13 cellular contexts compared by ENCODE assay signal in genomic region chr1:241637046-241637590, GRCh38. TPM values are rescaled to one million over a fixed set of nuclear protein-coding genes. Genes with fewer than 3 reads are reported as not detected.
DNase-seq lines count a peak whose midpoint lies in the region; ATAC-seq, FAIRE-seq and TF ChIP-seq lines count a peak whose summit lies in the region.
"Had no signal": no experiment of that assay in that cellular context is flagged by ENCODE, and none has a peak within 500 bp of the region (broad histone marks: within the 10 kb centered on the region; RNA-seq: fewer than 3 reads in every experiment).

No MANE protein-coding gene starts in this region.

- H3K27me3 ChIP-seq in HepG2 (ENCODE audit: control insufficient read depth in 1 of 2, insufficient read depth in 2 of 2, low read length in 2 of 2) (no peaks in the 10 kb centered on the region; a peak in 1 of 5 replicates), right lobe of liver (no peaks in the 10 kb centered on the region), iPS-20b (ENCODE audit: insufficient read depth, low read length) (no peaks in the 10 kb centered on the region), thoracic aorta (replicated peaks; ENCODE audit: insufficient read depth) (no peaks in the 10 kb centered on the region)
- H3K27me3 ChIP-seq: body of pancreas, gastroesophageal sphincter had no signal

- no peaks in the 10 kb centered on the region for H3K9me3 ChIP-seq in HepG2 (ENCODE audit: low read length)
- H3K9me3 ChIP-seq in right lobe of liver = no peaks in the 10 kb centered on the region
- H3K9me3 ChIP-seq in iPS-20b (ENCODE audit: insufficient read depth, low read depth, low read length) = no peaks in the 10 kb centered on the region
- no peaks in the 10 kb centered on the region for H3K9me3 ChIP-seq in thoracic aorta
- H3K9me3 ChIP-seq: body of pancreas, gastroesophageal sphincter had no signal

- no peaks in the 10 kb centered on the region for H3K9me3 Mint-ChIP-seq in activated T-helper 1 cell treated with anti-CD3 and anti-CD28 coated beads, Interleukin-12 subunit alpha, Interleukin-12 subunit beta, Interleukin-2, Interleukin-4 antibody, amounts not matched to agents 30 ng/mL and 10 ng/mL and 1 ng/mL, durations not matched to agents 14 hours and 24 hours and 36 hours

- H4K20me1 ChIP-seq in HepG2 (ENCODE audit: insufficient read depth, low read length) = peaks cover 6% of the 10 kb centered on the region; the same call in 1 of the 2 replicates

- H3K36me3 ChIP-seq in HepG2 (replicated peaks in 1 of 2; ENCODE audit: control insufficient read depth in 1 of 2, insufficient read depth in 2 of 2, low read length in 2 of 2) (peaks cover 2 to 18% of the 10 kb centered on the region in 2 experiments; a peak in 4 of 5 replicates), right lobe of liver (peaks cover 0 to 8% (median under 1%) of the 10 kb centered on the region in 4 donors), iPS-20b (ENCODE audit: insufficient read depth, low read depth, low read length) (peaks cover 58% of the 10 kb centered on the region), thoracic aorta (no peaks in the 10 kb centered on the region)

- no peak for TF ChIP-seq EP300 in HepG2 (IDR thresholded peaks at IDR 0.05; ENCODE audit: low read depth in 2 of 2, low read length in 2 of 2)
- TF ChIP-seq EP300 in HepG2 (CRISPR knock-in tag; IDR thresholded peaks at IDR 0.05; ENCODE audit: borderline replicate concordance) = no peak

- H3K36me3 Mint-ChIP-seq in activated T-helper 1 cell treated with anti-CD3 and anti-CD28 coated beads, Interleukin-12 subunit alpha, Interleukin-12 subunit beta, Interleukin-2, Interleukin-4 antibody, amounts not matched to agents 30 ng/mL and 10 ng/mL and 1 ng/mL, durations not matched to agents 14 hours and 24 hours and 36 hours (ENCODE audit: low read depth) = peaks cover 28% of the 10 kb centered on the region

- DNase-seq in HepG2 (ENCODE audit: low spot score) = no peak
- no peak for DNase-seq in right lobe of liver
- no peak for DNase-seq in activated T-helper 1 cell treated with anti-CD3 and anti-CD28 coated beads, Interleukin-12 subunit alpha, Interleukin-12 subunit beta, Interleukin-2, Interleukin-4 antibody, amounts not matched to agents 30 ng/mL and 10 ng/mL and 1 ng/mL, durations not matched to agents 14 hours and 24 hours and 36 hours (ENCODE audit: low spot score)
- DNase-seq in thoracic aorta (ENCODE audit: low spot score) = no peak
- DNase-seq in NCI-H2196 (lab: John Stamatoyannopoulos, UW; ENCODE audit: unreplicated experiment) = no peak
- DNase-seq: C1 segment of cervical spinal cord had no signal

- peaks cover 24% of the 10 kb centered on the region for H3K79me2 ChIP-seq in HepG2 (ENCODE audit: insufficient read depth, low read length)

- TF ChIP-seq POLR2A in HepG2 (IDR thresholded peaks at IDR 0.05; ENCODE audit: insufficient read depth in 1 of 2, low read depth in 2 of 2, low read length in 2 of 2) (no peak), right lobe of liver (IDR thresholded peaks at IDR 0.05) (no peak)

- BruUV-seq in HepG2 (replicated peaks; lab: Mats Ljungman, UMichigan) = no TSS peak

- TF ChIP-seq RAD21 in HepG2 (CRISPR knock-in tag; IDR thresholded peaks at IDR 0.05) = no peak

- H3K27ac ChIP-seq in HepG2 (ENCODE audit: extremely low read length, insufficient read depth, low read length) = no peak overlapping the region
- no peak overlapping the region for H3K27ac ChIP-seq in right lobe of liver
- no peak overlapping the region for H3K27ac ChIP-seq in iPS-20b (ENCODE audit: low read length)
- H3K27ac ChIP-seq in thoracic aorta = no peak overlapping the region
- H3K27ac ChIP-seq: body of pancreas, gastroesophageal sphincter, VCaP had no signal

- peaks cover 39% of the 10 kb centered on the region for H3K4me1 ChIP-seq in HepG2 (ENCODE audit: insufficient read depth, low read length)
- H3K4me1 ChIP-seq in right lobe of liver = peaks cover 0 to 23% (median 5%) of the 10 kb centered on the region in 4 donors
- H3K4me1 ChIP-seq in iPS-20b (ENCODE audit: insufficient read depth, low read length) = peaks cover 17% of the 10 kb centered on the region
- peaks cover 24 to 26% of the 10 kb centered on the region in 2 donors for H3K4me1 ChIP-seq in thoracic aorta (ENCODE audit: control insufficient read depth in 1 of 2, low read depth in 2 of 2)

- POLR2A ChIA-PET in HepG2 (lab: Yijun Ruan, JAX) = no interaction called here

- TF ChIP-seq CTCF in HepG2 (CRISPR knock-in tag; IDR thresholded peaks at IDR 0.05) (no peak), right lobe of liver (IDR thresholded peaks at IDR 0.05) (no peak), thoracic aorta (IDR thresholded peaks at IDR 0.05) (no peak)

- intact Hi-C loops in HepG2 (cut with micrococcal nuclease; ENCODE audit: unreplicated experiment) (no loop called here), right lobe of liver (cut with DNase I) (loop anchor here in 1 of 2 donors (10.0 kb wide), 1 partner anchor 198 kb away; no protein-coding TSS in a partner anchor)
- intact Hi-C loops in activated T-helper 1 cell treated with anti-CD3 and anti-CD28 coated beads, Interleukin-12 subunit alpha, Interleukin-12 subunit beta, Interleukin-2, Interleukin-4 antibody, amounts not matched to agents 30 ng/mL and 10 ng/mL and 1 ng/mL, durations not matched to agents 14 hours and 24 hours and 36 hours (cut with micrococcal nuclease) = no loop called here

- H3K27me3 Mint-ChIP-seq in activated T-helper 1 cell treated with anti-CD3 and anti-CD28 coated beads, Interleukin-12 subunit alpha, Interleukin-12 subunit beta, Interleukin-2, Interleukin-4 antibody, amounts not matched to agents 30 ng/mL and 10 ng/mL and 1 ng/mL, durations not matched to agents 14 hours and 24 hours and 36 hours (ENCODE audit: insufficient read depth) = no peaks in the 10 kb centered on the region

- H3K27ac Mint-ChIP-seq in activated T-helper 1 cell treated with anti-CD3 and anti-CD28 coated beads, Interleukin-12 subunit alpha, Interleukin-12 subunit beta, Interleukin-2, Interleukin-4 antibody, amounts not matched to agents 30 ng/mL and 10 ng/mL and 1 ng/mL, durations not matched to agents 14 hours and 24 hours and 36 hours = no peak overlapping the region

- H2AFZ ChIP-seq in HepG2 (ENCODE audit: low read length) = no peak overlapping the region

- peak overlapping the region; percentile 77 for H3K4me2 ChIP-seq in HepG2 (ENCODE audit: low read depth, low read length)

- CTCF ChIA-PET in HepG2 (lab: Yijun Ruan, JAX; ENCODE audit: low intra/inter-chr PET ratio, low total read pairs) = no interaction called here

- no peak for FAIRE-seq in HepG2 (lab: Jason Lieb, UNC)

- H3K9ac ChIP-seq in HepG2 (ENCODE audit: insufficient read depth, low read depth, low read length) (no peak overlapping the region), iPS-20b (ENCODE audit: low read depth, low read length) (peak overlapping the region; percentile 88; the same call in 1 of the 2 replicates)

- peak overlapping the region in 1 of 3 experiments; percentile 85; a peak in 1 of 6 replicates for H3K4me3 ChIP-seq in HepG2 (replicated peaks in 1 of 3; ENCODE audit: insufficient read depth in 1 of 3, low read depth in 2 of 3, low read length in 3 of 3)
- no peak overlapping the region for H3K4me3 ChIP-seq in right lobe of liver
- H3K4me3 ChIP-seq in iPS-20b (ENCODE audit: low read length) = peak overlapping the region; percentile 77
- H3K4me3 ChIP-seq in thoracic aorta = peak overlapping the region; percentile 78
- H3K4me3 ChIP-seq: body of pancreas, gastroesophageal sphincter had no signal

- in situ Hi-C loops in HepG2 (cut with HindIII; ENCODE audit: extremely low pct_ligation_motif_present, low pct_unique_long_range_greater_than_20kb) = loop anchor here (10.0 kb wide), 1 partner anchor 112 kb away; no protein-coding TSS in a partner anchor

- H3K4me1 Mint-ChIP-seq in activated T-helper 1 cell treated with anti-CD3 and anti-CD28 coated beads, Interleukin-12 subunit alpha, Interleukin-12 subunit beta, Interleukin-2, Interleukin-4 antibody, amounts not matched to agents 30 ng/mL and 10 ng/mL and 1 ng/mL, durations not matched to agents 14 hours and 24 hours and 36 hours (ENCODE audit: low read depth) = peaks cover 54% of the 10 kb centered on the region

- peak overlapping the region; percentile 69 for H3K4me3 Mint-ChIP-seq in activated T-helper 1 cell treated with anti-CD3 and anti-CD28 coated beads, Interleukin-12 subunit alpha, Interleukin-12 subunit beta, Interleukin-2, Interleukin-4 antibody, amounts not matched to agents 30 ng/mL and 10 ng/mL and 1 ng/mL, durations not matched to agents 14 hours and 24 hours and 36 hours

- ATAC-seq in HepG2 (no peak), right lobe of liver (no peak), thoracic aorta (ENCODE audit: insufficient number of reproducible peaks, low FRiP score, low read depth) (no peak), GM18909 (IDR thresholded peaks at IDR 0.05; ENCODE audit: poor library complexity, unreplicated experiment) (no peak), GM19324 (IDR thresholded peaks at IDR 0.05; ENCODE audit: low FRiP score, unreplicated experiment) (no peak)
- ATAC-seq: body of pancreas, gastroesophageal sphincter had no signal

RNA-seq across cellular contexts. Expression of gene CHML, which starts 3.1 kb away (rescaled TPM):
- total RNA-seq in HepG2 (2016; rRNA removed; fragmentation: Illumina TruSeq; extraction: Trizol) (16.7 and 21.0 TPM in 2 replicates), right lobe of liver (1 to 10 TPM; 2.3 to 6.0 (median 3.9) TPM), thoracic aorta (10 to 100 TPM in 1 of 2 donors, 1 to 10 TPM in 1; 8.0 to 12.4 TPM)
- total RNA-seq in HepG2 (2016; cell fraction: cytosol; rRNA removed; fragmentation: Illumina TruSeq; extraction: Trizol; ENCODE audit: low read depth) = 1.2 and 1.5 TPM in 2 replicates
- 15.5 and 19.9 TPM in 2 replicates for total RNA-seq in HepG2 (2016; cell fraction: insoluble cytoplasmic fraction; rRNA removed; fragmentation: Illumina TruSeq; extraction: Trizol)
- total RNA-seq in HepG2 (2016; cell fraction: membrane; rRNA removed; fragmentation: Illumina TruSeq; extraction: Trizol) = 7.3 TPM in 2 replicates
- total RNA-seq in HepG2 (2016; cell fraction: nucleus; rRNA removed; fragmentation: Illumina TruSeq; extraction: Trizol) = 27.0 and 27.7 TPM in 2 replicates
- polyA plus RNA-seq in HepG2 (2011; rRNA removed) = 5.2 TPM in 2 replicates
- polyA plus RNA-seq in HepG2 (2011; cell fraction: cytosol; rRNA removed) = 2.2 and 2.7 TPM in 2 replicates
- polyA plus RNA-seq in HepG2 (2011; cell fraction: nucleus; rRNA removed) = 7.1 and 7.8 TPM in 2 replicates
- 7.1 and 8.1 TPM in 2 replicates for polyA plus RNA-seq in HepG2 (2012)
- polyA plus RNA-seq in HepG2 (2016; cell fraction: cytosol; fragmentation: Illumina TruSeq; extraction: Trizol; ENCODE audit: low read depth) = 0.27 and 0.35 TPM in 2 replicates
- 9.8 and 11.3 TPM in 2 replicates for polyA plus RNA-seq in HepG2 (2016; cell fraction: insoluble cytoplasmic fraction; fragmentation: Illumina TruSeq; extraction: Trizol; ENCODE audit: low read depth)
- 1.2 and 1.6 TPM in 2 replicates for polyA plus RNA-seq in HepG2 (2016; cell fraction: membrane; fragmentation: Illumina TruSeq; extraction: Trizol; ENCODE audit: low read depth)
- polyA plus RNA-seq in HepG2 (2016; cell fraction: nucleus; fragmentation: Illumina TruSeq; extraction: Trizol; ENCODE audit: insufficient read depth, low read depth) = 16.7 and 19.0 TPM in 2 replicates
- 34.4 and 211 TPM in 2 replicates for polyA minus RNA-seq in HepG2 (2011; rRNA and poly(A)+ RNA removed; ENCODE audit: low replicate concordance)
- polyA minus RNA-seq in HepG2 (2011; cell fraction: cytosol; rRNA and poly(A)+ RNA removed) = 8.0 and 11.1 TPM in 2 replicates
- polyA minus RNA-seq in HepG2 (2011; cell fraction: nucleus; rRNA and poly(A)+ RNA removed) = 44.5 and 48.6 TPM in 2 replicates
- total RNA-seq in activated T-helper 1 cell treated with anti-CD3 and anti-CD28 coated beads, Interleukin-12 subunit alpha, Interleukin-12 subunit beta, Interleukin-2, Interleukin-4 antibody, amounts not matched to agents 30 ng/mL and 10 ng/mL and 1 ng/mL, durations not matched to agents 14 hours and 24 hours and 36 hours = 17.8 and 20.8 TPM in 2 replicates

RNA-seq across cellular contexts. Expression of gene OPN3, which starts 3.1 kb away (rescaled TPM):
- total RNA-seq in HepG2 (2016; rRNA removed; fragmentation: Illumina TruSeq; extraction: Trizol) = 17.2 and 17.4 TPM in 2 replicates
- 10.2 and 13.6 TPM in 2 replicates for total RNA-seq in HepG2 (2016; cell fraction: cytosol; rRNA removed; fragmentation: Illumina TruSeq; extraction: Trizol; ENCODE audit: low read depth)
- 16.6 and 16.7 TPM in 2 replicates for total RNA-seq in HepG2 (2016; cell fraction: insoluble cytoplasmic fraction; rRNA removed; fragmentation: Illumina TruSeq; extraction: Trizol)
- total RNA-seq in HepG2 (2016; cell fraction: membrane; rRNA removed; fragmentation: Illumina TruSeq; extraction: Trizol) = 27.6 and 32.6 TPM in 2 replicates
- total RNA-seq in HepG2 (2016; cell fraction: nucleus; rRNA removed; fragmentation: Illumina TruSeq; extraction: Trizol) = 9.9 and 12.6 TPM in 2 replicates
- 15.8 and 23.0 TPM in 2 replicates for polyA plus RNA-seq in HepG2 (2011; rRNA removed)
- polyA plus RNA-seq in HepG2 (2011; cell fraction: cytosol; rRNA removed) = 11.8 and 19.2 TPM in 2 replicates
- 5.3 and 5.8 TPM in 2 replicates for polyA plus RNA-seq in HepG2 (2011; cell fraction: nucleus; rRNA removed)
- 19.0 and 21.9 TPM in 2 replicates for polyA plus RNA-seq in HepG2 (2012)
- polyA plus RNA-seq in HepG2 (2016; cell fraction: cytosol; fragmentation: Illumina TruSeq; extraction: Trizol; ENCODE audit: low read depth) = 16.5 and 18.0 TPM in 2 replicates
- polyA plus RNA-seq in HepG2 (2016; cell fraction: insoluble cytoplasmic fraction; fragmentation: Illumina TruSeq; extraction: Trizol; ENCODE audit: low read depth) = 21.8 and 24.0 TPM in 2 replicates
- polyA plus RNA-seq in HepG2 (2016; cell fraction: membrane; fragmentation: Illumina TruSeq; extraction: Trizol; ENCODE audit: low read depth) = 30.5 and 31.8 TPM in 2 replicates
- polyA plus RNA-seq in HepG2 (2016; cell fraction: nucleus; fragmentation: Illumina TruSeq; extraction: Trizol; ENCODE audit: insufficient read depth, low read depth) = 23.1 and 23.3 TPM in 2 replicates
- polyA minus RNA-seq in HepG2 (2011; rRNA and poly(A)+ RNA removed; ENCODE audit: low replicate concordance) = 13.5 and 35.7 TPM in 2 replicates
- 8.9 and 10.1 TPM in 2 replicates for polyA minus RNA-seq in HepG2 (2011; cell fraction: cytosol; rRNA and poly(A)+ RNA removed)
- polyA minus RNA-seq in HepG2 (2011; cell fraction: nucleus; rRNA and poly(A)+ RNA removed) = 7.6 and 10.9 TPM in 2 replicates
- 10 to 100 TPM; 15.7 to 38.2 (median 28.8) TPM for total RNA-seq in right lobe of liver
- total RNA-seq in activated T-helper 1 cell treated with anti-CD3 and anti-CD28 coated beads, Interleukin-12 subunit alpha, Interleukin-12 subunit beta, Interleukin-2, Interleukin-4 antibody, amounts not matched to agents 30 ng/mL and 10 ng/mL and 1 ng/mL, durations not matched to agents 14 hours and 24 hours and 36 hours = 9.5 and 11.1 TPM in 2 replicates
- 10 to 100 TPM in 1 of 2 donors, 1 to 10 TPM in 1; 7.2 to 13.4 TPM for total RNA-seq in thoracic aorta

RNA-seq across cellular contexts. Expression of gene WDR64, which starts 15.0 kb away (rescaled TPM):
- total RNA-seq in HepG2 (2016; rRNA removed; fragmentation: Illumina TruSeq; extraction: Trizol) (not detected in 2 replicates), right lobe of liver (under 1 TPM in 2 of 6 experiments, not detected in 4; 0.17 to 0.27 TPM), thoracic aorta (not detected)
- total RNA-seq in HepG2 (2016; cell fraction: cytosol; rRNA removed; fragmentation: Illumina TruSeq; extraction: Trizol; ENCODE audit: low read depth) = not detected in 2 replicates
- not detected in 2 replicates for total RNA-seq in HepG2 (2016; cell fraction: insoluble cytoplasmic fraction; rRNA removed; fragmentation: Illumina TruSeq; extraction: Trizol)
- total RNA-seq in HepG2 (2016; cell fraction: membrane; rRNA removed; fragmentation: Illumina TruSeq; extraction: Trizol) = not detected in 2 replicates
- not detected in 2 replicates for total RNA-seq in HepG2 (2016; cell fraction: nucleus; rRNA removed; fragmentation: Illumina TruSeq; extraction: Trizol)
- polyA plus RNA-seq in HepG2 (2011; rRNA removed) = not detected in 2 replicates
- not detected in 2 replicates for polyA plus RNA-seq in HepG2 (2011; cell fraction: cytosol; rRNA removed)
- polyA plus RNA-seq in HepG2 (2011; cell fraction: nucleus; rRNA removed) = not detected in 2 replicates
- not detected in 2 replicates for polyA plus RNA-seq in HepG2 (2012)
- not detected in 2 replicates for polyA plus RNA-seq in HepG2 (2016; cell fraction: cytosol; fragmentation: Illumina TruSeq; extraction: Trizol; ENCODE audit: low read depth)
- not detected in 2 replicates for polyA plus RNA-seq in HepG2 (2016; cell fraction: insoluble cytoplasmic fraction; fragmentation: Illumina TruSeq; extraction: Trizol; ENCODE audit: low read depth)
- not detected in 2 replicates for polyA plus RNA-seq in HepG2 (2016; cell fraction: membrane; fragmentation: Illumina TruSeq; extraction: Trizol; ENCODE audit: low read depth)
- not detected in 2 replicates for polyA plus RNA-seq in HepG2 (2016; cell fraction: nucleus; fragmentation: Illumina TruSeq; extraction: Trizol; ENCODE audit: insufficient read depth, low read depth)
- polyA minus RNA-seq in HepG2 (2011; rRNA and poly(A)+ RNA removed; ENCODE audit: low replicate concordance) = not detected in 2 replicates
- polyA minus RNA-seq in HepG2 (2011; cell fraction: cytosol; rRNA and poly(A)+ RNA removed) = not detected in 2 replicates
- polyA minus RNA-seq in HepG2 (2011; cell fraction: nucleus; rRNA and poly(A)+ RNA removed) = not detected in 2 replicates
- not detected in 2 replicates for total RNA-seq in activated T-helper 1 cell treated with anti-CD3 and anti-CD28 coated beads, Interleukin-12 subunit alpha, Interleukin-12 subunit beta, Interleukin-2, Interleukin-4 antibody, amounts not matched to agents 30 ng/mL and 10 ng/mL and 1 ng/mL, durations not matched to agents 14 hours and 24 hours and 36 hours
- total RNA-seq: body of pancreas, temporal lobe had no signal

Comparison
In these comparisons a context has a peak if more than half of its experiments do, and no peak if none do; other contexts are left out.
1. H3K4me3 ChIP-seq: peak in iPS-20b (single experiment) and thoracic aorta (single experiment); none in right lobe of liver (0 of 3).